ENCODE assay signal across 9 cellular contexts in the genomic region with DNA sequence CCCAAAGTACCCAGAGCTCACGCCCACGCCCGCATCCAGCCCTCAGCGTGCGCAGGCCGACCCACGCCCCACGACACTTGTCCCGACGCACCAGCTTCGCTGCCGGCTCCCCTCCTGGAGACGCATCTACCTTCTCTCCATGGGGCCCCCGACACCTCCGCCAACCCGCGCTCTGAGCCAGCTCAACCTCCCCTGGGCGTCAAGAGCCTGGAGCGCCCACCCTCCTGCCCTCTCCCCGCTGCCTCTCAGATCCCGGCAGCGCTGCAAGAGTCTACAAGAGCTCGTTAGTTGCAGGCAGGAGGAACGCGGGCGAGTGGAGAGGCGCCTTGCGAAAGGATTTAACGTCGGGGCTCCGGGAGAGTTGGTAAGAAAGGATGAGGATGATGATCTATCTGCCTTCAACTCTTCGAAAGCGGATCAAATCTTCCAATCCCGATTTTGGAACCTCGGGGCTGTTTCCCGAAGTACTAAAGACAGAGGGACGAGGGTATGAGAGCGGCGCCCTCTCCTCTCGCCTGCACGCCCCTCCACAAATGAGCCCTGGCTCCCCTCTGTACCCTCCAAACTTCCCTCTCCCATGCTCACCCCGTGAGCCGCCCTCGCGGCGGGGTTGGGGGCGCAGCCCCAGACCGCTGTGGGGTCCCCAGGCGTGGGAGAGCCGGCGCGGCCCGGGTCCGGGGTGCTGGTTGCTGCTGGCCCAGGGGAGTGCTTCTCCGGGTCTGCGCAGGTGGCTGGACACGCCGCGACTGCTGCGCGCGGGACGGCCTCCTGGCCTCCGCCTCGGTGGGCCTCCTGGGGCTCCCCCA. TPM values are rescaled to one million over a fixed set of nuclear protein-coding genes. Genes with fewer than 3 reads are reported as not detected.
DNase-seq lines count a peak whose midpoint lies in the region; ATAC-seq and TF ChIP-seq lines count a peak whose summit lies in the region.
"Had no signal": no experiment of that assay in that cellular context is flagged by ENCODE, and none has a peak within 500 bp of the region (broad histone marks: within the 10 kb centered on the region; RNA-seq: fewer than 3 reads in every experiment).

No MANE protein-coding gene starts in this region.

- POLR2A ChIA-PET in SK-N-SH (lab: Yijun Ruan, JAX): no interaction called here

- H3F3A ChIP-seq in SK-N-SH (replicated peaks; ENCODE audit: insufficient read depth): peaks cover 38% of the 10 kb centered on the region

- H3K4me3 ChIP-seq in SK-N-SH (ENCODE audit: low read depth in 2 of 2, low read length in 1 of 2) (peak overlapping the region; percentile 68 to 73; a peak in 3 of 4 replicates), cardiac fibroblast (replicated peaks in 1 of 2; ENCODE audit: low read depth in 2 of 2, low read length in 2 of 2) (peak overlapping the region; percentile 64 to 85), liver (ENCODE audit: low read depth in 1 of 3, low read length in 3 of 3) (peak overlapping the region in 2 of 3 donors; percentile 72 to 76), suprapubic skin (peak overlapping the region; percentile 57)

- H3K79me2 ChIP-seq in SK-N-SH (ENCODE audit: insufficient read depth): peaks cover 98% of the 10 kb centered on the region

- H3K27me3 ChIP-seq in SK-N-SH (ENCODE audit: insufficient read depth) (no peaks in the 10 kb centered on the region), liver (ENCODE audit: control insufficient read depth in 4 of 4, insufficient read depth in 4 of 4, low read length in 3 of 4) (peaks cover 0 to 10% (median 0%) of the 10 kb centered on the region in 4 donors), suprapubic skin (peaks cover 4% of the 10 kb centered on the region)

- no peak for TF ChIP-seq POLR2A in suprapubic skin (IDR thresholded peaks at IDR 0.05)

- DNase-seq in SK-N-SH: no peak
- DNase-seq in cardiac fibroblast (ENCODE audit: low read depth in 2 of 2): peak; percentile 52 to 53
- DNase-seq in suprapubic skin (ENCODE audit: low spot score in 2 of 2): no peak
- DNase-seq in hepatic stellate cell (ENCODE audit: low spot score): no peak
- DNase-seq in GM10266 (ENCODE audit: extremely low spot score): no peak
- no peak for DNase-seq in medulla oblongata (ENCODE audit: extremely low spot score)
- DNase-seq: T-helper 9 cell had no signal

- peak overlapping the region; percentile 93 for H3K4me2 ChIP-seq in SK-N-SH

- peaks cover 23 to 41% of the 10 kb centered on the region in 2 experiments; a peak in 3 of 4 replicates for H3K4me1 ChIP-seq in SK-N-SH (ENCODE audit: control insufficient read depth in 1 of 2, insufficient read depth in 2 of 2, low read depth in 1 of 2, low read length in 1 of 2)
- H3K4me1 ChIP-seq in liver (ENCODE audit: control insufficient read depth in 4 of 4, insufficient read depth in 4 of 4, low read length in 3 of 4): peaks cover 3 to 17% (median 9%) of the 10 kb centered on the region in 4 donors
- peaks cover 61% of the 10 kb centered on the region for H3K4me1 ChIP-seq in suprapubic skin

- H3K27ac ChIP-seq in SK-N-SH (ENCODE audit: low read depth in 2 of 2, low read length in 1 of 2) (peak overlapping the region in 1 of 2 experiments; percentile 69; a peak in 2 of 4 replicates), liver (ENCODE audit: low read depth in 1 of 2, low read length in 2 of 2) (no peak overlapping the region), suprapubic skin (peak overlapping the region; percentile 30)

- 91% methylated on average over 50 of the region's 65 CpGs for WGBS in SK-N-SH (ENCODE audit: low lambda C conversion rate)
- 20% methylated on average over 65 of the region's 65 CpGs for WGBS in liver
- 36% methylated on average over 48 of the region's 65 CpGs for WGBS in suprapubic skin

- TF ChIP-seq RAD21 in SK-N-SH (IDR thresholded peaks at IDR 0.05; ENCODE audit: low read length) (no peak), liver (IDR thresholded peaks at IDR 0.05) (no peak)

- peak overlapping the region; percentile 82 for H3K9ac ChIP-seq in SK-N-SH
- H3K9ac ChIP-seq in liver (ENCODE audit: low read depth in 1 of 2, low read length in 2 of 2): no peak overlapping the region

- no peak overlapping the region for H2AFZ ChIP-seq in SK-N-SH (ENCODE audit: low read depth)

- CTCF ChIA-PET in SK-N-SH (lab: Yijun Ruan, JAX): interaction anchor here (0.7 to 6.4 kb wide), 45 partner anchors 9 to 289 kb away, joined by 3 to 126 read pairs (median 8); partner anchors contain the start of genes ISCA2 and NPC2

- no peaks in the 10 kb centered on the region for H3K9me3 ChIP-seq in SK-N-SH
- H3K9me3 ChIP-seq in liver (ENCODE audit: control insufficient read depth in 4 of 4, low read length in 3 of 4): no peaks in the 10 kb centered on the region
- no peaks in the 10 kb centered on the region for H3K9me3 ChIP-seq in suprapubic skin

- ATAC-seq in SK-N-SH treated with all-trans-retinoic acid at 6 μM for 48 hours: no peak

- peaks cover 10% of the 10 kb centered on the region; the same call in 1 of the 2 replicates for H4K20me1 ChIP-seq in SK-N-SH (ENCODE audit: insufficient read depth)

- H3K9me2 ChIP-seq in SK-N-SH: no peaks in the 10 kb centered on the region

- TF ChIP-seq CTCF in SK-N-SH (IDR thresholded peaks at IDR 0.05) (no peak), cardiac fibroblast (IDR thresholded peaks at IDR 0.05; ENCODE audit: low read depth, low read length) (no peak), liver (IDR thresholded peaks at IDR 0.05; ENCODE audit: low read depth, low read length, missing input control) (no peak), suprapubic skin (IDR thresholded peaks at IDR 0.05) (no peak), GM10266 (IDR thresholded peaks at IDR 0.05; ENCODE audit: control insufficient read depth, insufficient read depth, low read depth, missing control alignments) (no peak)

- TF ChIP-seq EP300 in SK-N-SH (IDR thresholded peaks at IDR 0.05; ENCODE audit: borderline replicate concordance in 1 of 2, low read depth in 1 of 2, low read length in 1 of 2) (no peak), suprapubic skin (IDR thresholded peaks at IDR 0.05) (no peak)

- peaks cover 0 to 14% of the 10 kb centered on the region in 2 experiments for H3K36me3 ChIP-seq in SK-N-SH (replicated peaks in 1 of 2; ENCODE audit: control insufficient read depth in 1 of 2, insufficient read depth in 2 of 2, low read length in 1 of 2)
- no peaks in the 10 kb centered on the region for H3K36me3 ChIP-seq in liver (ENCODE audit: control insufficient read depth in 4 of 4, insufficient read depth in 3 of 4, low read depth in 1 of 4, low read length in 3 of 4)
- no peaks in the 10 kb centered on the region for H3K36me3 ChIP-seq in suprapubic skin

TF ChIP-seq in SK-N-SH, 30 proteins besides CTCF, POLR2A, EP300 and RAD21:
- TF ChIP-seq GATA2 (CRISPR knock-in tag; IDR thresholded peaks at IDR 0.05): no peak
- TF ChIP-seq RCOR1 (IDR thresholded peaks at IDR 0.05; ENCODE audit: low read length): no peak
- TF ChIP-seq POLR2AphosphoS5 (IDR thresholded peaks at IDR 0.05; ENCODE audit: low read depth, low read length): no peak
- TF ChIP-seq SIN3A (IDR thresholded peaks at IDR 0.05; ENCODE audit: borderline replicate concordance, low read depth, low read length): no peak
- TF ChIP-seq CHD2 (IDR thresholded peaks at IDR 0.05; ENCODE audit: low read length, partially characterized antibody): no peak
- TF ChIP-seq ELF1 (IDR thresholded peaks at IDR 0.05): no peak
- no peak for TF ChIP-seq FOSL2 (IDR thresholded peaks at IDR 0.05; ENCODE audit: borderline replicate concordance, low read depth)
- TF ChIP-seq RFX5 (IDR thresholded peaks at IDR 0.05; ENCODE audit: low read length): no peak
- TF ChIP-seq EZH2phosphoT487 (IDR thresholded peaks at IDR 0.05; ENCODE audit: borderline replicate concordance, low read depth): no peak

TF ChIP-seq in SK-N-SH treated with all-trans-retinoic acid at 6 μM for 48 hours, 23 proteins besides CTCF, POLR2A, EP300 and RAD21 (continues in another document):
- TF ChIP-seq ZC3H10 (CRISPR knock-in tag; IDR thresholded peaks at IDR 0.05) (no peak), ISL1 (CRISPR knock-in tag; IDR thresholded peaks at IDR 0.05) (no peak), CREB5 (CRISPR knock-in tag; IDR thresholded peaks at IDR 0.05; ENCODE audit: low read depth) (no peak), TCF4 (CRISPR knock-in tag; IDR thresholded peaks at IDR 0.05; ENCODE audit: borderline replicate concordance) (no peak), ARNTL (CRISPR knock-in tag; IDR thresholded peaks at IDR 0.05; ENCODE audit: borderline replicate concordance, low read depth) (no peak), ESRRG (CRISPR knock-in tag; IDR thresholded peaks at IDR 0.05) (no peak)

TF ChIP-seq in liver, 16 proteins besides CTCF, POLR2A, EP300 and RAD21 (continues in another document):
- TF ChIP-seq HNF4A (conservative IDR thresholded peaks at IDR 0.05) (no peak), NR2F2 (IDR thresholded peaks at IDR 0.05) (no peak), GABPA (IDR thresholded peaks at IDR 0.05 in 1 of 2, conservative IDR thresholded peaks at IDR 0.05 in 1 of 2) (no peak), FOXA1 (IDR thresholded peaks at IDR 0.05) (no peak), EGR1 (IDR thresholded peaks at IDR 0.05; ENCODE audit: low read depth in 2 of 2) (no peak), RXRA (IDR thresholded peaks at IDR 0.05) (no peak), TAF1 (conservative IDR thresholded peaks at IDR 0.05) (no peak), SP1 (IDR thresholded peaks at IDR 0.05) (no peak), YY1 (IDR thresholded peaks at IDR 0.05) (no peak)
- TF ChIP-seq, protein P1, sequence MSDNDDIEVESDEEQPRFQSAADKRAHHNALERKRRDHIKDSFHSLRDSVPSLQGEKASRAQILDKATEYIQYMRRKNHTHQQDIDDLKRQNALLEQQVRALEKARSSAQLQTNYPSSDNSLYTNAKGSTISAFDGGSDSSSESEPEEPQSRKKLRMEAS (IDR thresholded peaks at IDR 0.05): no peak
- TF ChIP-seq, protein P2, sequence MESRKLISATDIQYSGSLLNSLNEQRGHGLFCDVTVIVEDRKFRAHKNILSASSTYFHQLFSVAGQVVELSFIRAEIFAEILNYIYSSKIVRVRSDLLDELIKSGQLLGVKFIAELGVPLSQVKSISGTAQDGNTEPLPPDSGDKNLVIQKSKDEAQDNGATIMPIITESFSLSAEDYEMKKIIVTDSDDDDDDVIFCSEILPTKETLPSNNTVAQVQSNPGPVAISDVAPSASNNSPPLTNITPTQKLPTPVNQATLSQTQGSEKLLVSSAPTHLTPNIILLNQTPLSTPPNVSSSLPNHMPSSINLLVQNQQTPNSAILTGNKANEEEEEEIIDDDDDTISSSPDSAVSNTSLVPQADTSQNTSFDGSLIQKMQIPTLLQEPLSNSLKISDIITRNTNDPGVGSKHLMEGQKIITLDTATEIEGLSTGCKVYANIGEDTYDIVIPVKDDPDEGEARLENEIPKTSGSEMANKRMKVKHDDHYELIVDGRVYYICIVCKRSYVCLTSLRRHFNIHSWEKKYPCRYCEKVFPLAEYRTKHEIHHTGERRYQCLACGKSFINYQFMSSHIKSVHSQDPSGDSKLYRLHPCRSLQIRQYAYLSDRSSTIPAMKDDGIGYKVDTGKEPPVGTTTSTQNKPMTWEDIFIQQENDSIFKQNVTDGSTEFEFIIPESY (IDR thresholded peaks at IDR 0.05): no peak

RNA-seq across cellular contexts. Expression of gene LTBP2, which starts 1.0 kb away (rescaled TPM):
- polyA plus RNA-seq in SK-N-SH (2012; rRNA removed): 34.4 and 58.8 TPM in 2 replicates
- polyA plus RNA-seq in SK-N-SH (2012; cell fraction: cytosol; rRNA removed): 30.9 and 41.3 TPM in 2 replicates
- 136 and 138 TPM in 2 replicates for polyA plus RNA-seq in SK-N-SH (2012; cell fraction: nucleus; rRNA removed)
- total RNA-seq in liver: 1 to 10 TPM; 1.1 to 1.3 TPM
- polyA plus RNA-seq in liver: under 1 TPM; 0.24 to 0.69 TPM
- total RNA-seq in suprapubic skin: 10 to 100 TPM; 19.6 to 36.0 (median 26.2) TPM

Comparison
In these comparisons a context has a peak if more than half of its experiments do, and no peak if none do; other contexts are left out.
1. DNase-seq: peak in cardiac fibroblast (2 of 2); none in SK-N-SH (single experiment), suprapubic skin (0 of 2), hepatic stellate cell (single experiment), GM10266 (single experiment) and medulla oblongata (single experiment).
2. RNA of gene LTBP2, which starts 1.0 kb away (total RNA-seq): 19.6 to 36.0 TPM in suprapubic skin; 1.1 to 1.3 TPM in liver; every median in the first group is over 4 times any median in the second.
3. Peak in every context shown above with its lines, with median percentiles within 50 percentile points of each other: H3K4me3 ChIP-seq.